Comparison of ENCODE assay signal across 24 cellular contexts in genomic region chr3:118850687-118851086, GRCh38.
"Had no signal": no experiment of that assay in that cellular context is flagged by ENCODE, and none has a peak within 500 bp of the region (broad histone marks: within the 10 kb centered on the region; RNA-seq: fewer than 3 reads in every experiment).

No MANE protein-coding gene starts in this region.

- DNase-seq: activated CD4-positive, alpha-beta T cell treated with anti-CD3 and anti-CD28 coated beads for 48 hours; activated CD4-positive, alpha-beta T cell treated with anti-CD3 and anti-CD28 coated beads, Interleukin-2, amount 50 U/mL, for 4 hours; activated CD4-positive, CD25-positive, alpha-beta regulatory T cell treated with anti-CD3 and anti-CD28 coated beads, Interleukin-2, amount 50 U/mL, for 72 hours; activated CD8-positive, alpha-beta memory T cell treated with anti-CD3 and anti-CD28 coated beads, Interleukin-2, amount 10 ng/mL, durations not matched to agents 7 days and 5 days; activated effector memory CD4-positive, alpha-beta T cell treated with Interleukin-2 at 50 U/mL for 16 hours; activated naive CD4-positive, alpha-beta T cell; activated T-cell treated with anti-CD3 and anti-CD28 coated beads, Interleukin-2, amount 50 U/mL, for 24 hours; aorta; caudate nucleus; MG63; MV-4-11; NCI-H1092 treated with DMSO at 0.1 percent for 48 hours; NCI-H1417 treated with DMSO at 0.1 percent for 48 hours; NCI-H1694; NCI-H2029; NCI-H2107; NCI-H2171 treated with DMSO at 0.1 percent for 48 hours; NCI-H226; NCI-H526 treated with DMSO at 0.1 percent for 48 hours; NK-92 treated with Interleukin-12 subunit alpha and Interleukin-12 subunit beta, amount 100 ng/mL, for 24 hours; SHP77 had no signal

- H3K27ac ChIP-seq: breast epithelium, SJSA1 had no signal

- H3K4me3 ChIP-seq: breast epithelium, MG63, SJSA1 had no signal

- FAIRE-seq: RCC 7860 had no signal

- H3K36me3 ChIP-seq: breast epithelium, MG63, SJSA1 had no signal

- H3K27me3 ChIP-seq: breast epithelium, MG63, SJSA1 had no signal

- H3K9me3 ChIP-seq: SJSA1 had no signal

- H3K4me1 ChIP-seq: breast epithelium, SJSA1 had no signal
